In the genomic region with DNA sequence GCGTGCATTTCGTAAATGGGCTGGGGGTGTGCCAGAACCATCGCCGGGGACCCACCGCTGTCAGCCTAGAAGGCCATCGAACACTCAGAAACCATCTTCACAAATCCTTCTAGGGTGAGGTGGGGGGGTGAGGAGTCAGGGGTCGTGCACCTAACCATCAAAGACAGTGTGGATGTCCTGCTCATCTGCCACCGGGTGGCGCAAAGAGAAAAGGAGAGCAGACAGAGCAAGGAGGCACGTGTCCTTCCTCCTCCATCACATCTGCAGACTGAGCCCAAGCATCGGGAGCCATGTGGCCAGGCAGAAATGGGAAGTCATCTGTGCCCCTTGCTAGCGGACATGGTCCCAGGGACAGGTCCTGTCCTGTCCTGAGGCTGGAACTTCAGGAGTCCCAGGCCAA, we compare ENCODE assay signal across 8 cellular contexts.
DNase-seq lines count a peak whose midpoint lies in the region; ATAC-seq, FAIRE-seq and TF ChIP-seq lines count a peak whose summit lies in the region.

No MANE protein-coding gene starts in this region.

- FAIRE-seq in GM19239 (lab: Jason Lieb, UNC), result peak; percentile 49

- H3K4me3 ChIP-seq in adipocyte (ENCODE audit: low read length), result no peak overlapping the region

- ATAC-seq in GM21619 (IDR thresholded peaks at IDR 0.05; ENCODE audit: unreplicated experiment) (no peak), GM19397 (IDR thresholded peaks at IDR 0.05; ENCODE audit: unreplicated experiment) (no peak)

- no peak overlapping the region for H3K9ac ChIP-seq in adipocyte (ENCODE audit: low read length)

- peak; percentile 57 for TF ChIP-seq CTCF in C4-2B (conservative IDR thresholded peaks at IDR 0.05)

- H3K27ac ChIP-seq in C4-2B, result no peak overlapping the region

- no peaks in the 10 kb centered on the region for H3K9me3 ChIP-seq in adipocyte (ENCODE audit: control insufficient read depth, low read length)

- H3K36me3 ChIP-seq in adipocyte (ENCODE audit: control insufficient read depth, insufficient read depth, low read length, severe bottlenecking), result no peaks in the 10 kb centered on the region

- peaks cover 11% of the 10 kb centered on the region for H3K4me1 ChIP-seq in adipocyte (ENCODE audit: control insufficient read depth, insufficient read depth, low read length)

- peaks cover 30% of the 10 kb centered on the region for H3K27me3 ChIP-seq in adipocyte (replicated peaks; ENCODE audit: control insufficient read depth, insufficient read depth, low read length)

- peak; percentile 59 for DNase-seq in GM19239 (ENCODE audit: insufficient read length, low spot score)
- DNase-seq in NCI-H526 (lab: John Stamatoyannopoulos, UW), result peak; percentile 56 to 62
- DNase-seq in adipocyte (ENCODE audit: low read depth), result peak; percentile 27
- peak; percentile 78 for DNase-seq in iPS DF 19.7 (ENCODE audit: low read depth, low spot score)
- peak; percentile 16 to 24 for DNase-seq in stimulated activated CD4-positive, alpha-beta T cell treated with anti-CD3 and anti-CD28 coated beads, Interleukin-15, amount 100 ng/mL, for 48 hours (ENCODE audit: low read depth in 2 of 2)

Comparison
In these comparisons a context has a peak if more than half of its experiments do, and no peak if none do; other contexts are left out.
1. DNase-seq: peak in every context shown above with its lines; median percentile 78 in iPS DF 19.7; 59 in GM19239; 59 in NCI-H526; 27 in adipocyte; 20 in stimulated activated CD4-positive, alpha-beta T cell treated with anti-CD3 and anti-CD28 coated beads, Interleukin-15, amount 100 ng/mL, for 48 hours.